18 cellular contexts compared by ENCODE assay signal in genomic region chr5:72812483-72812882, GRCh38.
"Had no signal": no experiment of that assay in that cellular context is flagged by ENCODE, and none has a peak within 500 bp of the region (broad histone marks: within the 10 kb centered on the region; RNA-seq: fewer than 3 reads in every experiment).

No MANE protein-coding gene starts in this region.

- H3K4me3 ChIP-seq: body of pancreas, hepatocyte, mucosa of descending colon, right atrium auricular region, tibial artery had no signal

- DNase-seq: activated B cell treated with CpG ODN at 0.5 μM for 24 hours; activated CD4-positive, alpha-beta memory T cell treated with anti-CD3 and anti-CD28 coated beads for 36 hours; activated CD4-positive, alpha-beta T cell treated with anti-CD3 and anti-CD28 coated beads for 4 hours; activated CD8-positive, alpha-beta memory T cell treated with anti-CD3 and anti-CD28 coated beads, Interleukin-2, amount 10 ng/mL, durations not matched to agents 7 days and 5 days; activated naive CD4-positive, alpha-beta T cell; activated naive CD8-positive, alpha-beta T cell treated with anti-CD3 and anti-CD28 coated beads, Interleukin-2, amount 10 ng/mL, durations not matched to agents 7 days and 5 days; effector memory CD8-positive, alpha-beta T cell; mesenchymal stem cell; mucosa of descending colon; naive B cell; stimulated activated CD4-positive, alpha-beta T cell treated with anti-CD3 and anti-CD28 coated beads, Interleukin-12 subunit alpha, Interleukin-12 subunit beta, amount 100 ng/mL, for 4 hours; stimulated activated CD4-positive, alpha-beta T cell treated with anti-CD3 and anti-CD28 coated beads, Interleukin-1b, Interleukin-23, amount 100 ng/mL, for 48 hours; stimulated activated naive CD8-positive, alpha-beta T cell treated with anti-CD3 and anti-CD28 coated beads, Interleukin-15, Interleukin-2, amounts not matched to agents 100 U/mL and 50 U/mL, for 24 hours; tibial artery had no signal

- H3K36me3 ChIP-seq: right atrium auricular region, tibial artery had no signal

- ATAC-seq: activated CD8-positive, alpha-beta memory T cell treated with anti-CD3 and anti-CD28 coated beads, Interleukin-2, amount 10 ng/mL, durations not matched to agents 7 days and 5 days; activated T-helper 17 cell treated with anti-CD3 and anti-CD28 coated beads, Interleukin-2, amount 50 U/mL, for 72 hours; body of pancreas; effector memory CD8-positive, alpha-beta T cell; mucosa of descending colon; stimulated activated naive CD8-positive, alpha-beta T cell treated with anti-CD3 and anti-CD28 coated beads, Interleukin-15, Interleukin-2, amounts not matched to agents 100 U/mL and 50 U/mL, for 24 hours had no signal

- H3K27me3 ChIP-seq: body of pancreas, hepatocyte, right atrium auricular region, tibial artery had no signal

- H3K9me3 ChIP-seq: mucosa of descending colon, right atrium auricular region had no signal

- H3K27ac ChIP-seq: body of pancreas, hepatocyte, right atrium auricular region, tibial artery had no signal
